15 cellular contexts compared by ENCODE assay signal in the genomic region with DNA sequence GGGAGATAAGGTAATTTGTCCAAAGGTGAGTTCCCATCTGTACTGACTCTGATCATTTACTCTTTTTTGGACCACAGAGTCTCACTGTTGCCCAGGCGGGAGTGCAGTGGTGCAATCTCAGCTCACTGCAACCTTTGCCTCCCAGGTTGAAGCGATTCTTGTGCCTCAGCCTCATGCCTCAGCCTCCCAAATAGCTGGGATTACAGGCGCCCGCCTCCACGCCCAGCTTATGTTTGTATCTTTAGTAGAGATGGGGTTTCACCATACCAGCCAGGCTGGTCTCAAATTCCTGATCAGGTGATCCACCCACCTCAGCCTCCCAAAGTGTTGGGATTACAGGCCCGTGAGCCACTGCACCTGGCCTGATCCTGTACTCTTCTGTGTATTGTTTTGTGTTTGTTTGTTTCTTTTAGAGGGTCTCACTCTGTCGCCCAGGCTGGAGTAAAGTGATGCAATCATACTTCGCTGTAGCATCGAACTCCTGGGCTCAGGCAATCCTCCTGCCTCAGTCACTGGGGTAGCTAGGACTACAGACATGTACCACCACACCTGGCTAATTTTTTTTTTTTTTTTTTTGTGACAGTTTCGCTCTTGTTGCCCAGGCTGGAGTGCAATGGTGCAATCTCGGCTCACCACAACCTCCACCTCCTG. TPM values are rescaled to one million over a fixed set of nuclear protein-coding genes. Genes with fewer than 3 reads are reported as not detected.
DNase-seq lines count a peak whose midpoint lies in the region; ATAC-seq, FAIRE-seq and TF ChIP-seq lines count a peak whose summit lies in the region.
"Had no signal": no experiment of that assay in that cellular context is flagged by ENCODE, and none has a peak within 500 bp of the region (broad histone marks: within the 10 kb centered on the region; RNA-seq: fewer than 3 reads in every experiment).

No MANE protein-coding gene starts in this region.

- ATAC-seq in HepG2: no peak
- no peak for ATAC-seq in right lobe of liver
- ATAC-seq in T-cell (replicated peaks in 1 of 4): no peak

- H3K4me1 ChIP-seq in HepG2 (ENCODE audit: insufficient read depth, low read length): peaks cover 35% of the 10 kb centered on the region
- peaks cover 0 to 28% (median 8%) of the 10 kb centered on the region in 4 donors for H3K4me1 ChIP-seq in right lobe of liver
- peaks cover 23% of the 10 kb centered on the region for H3K4me1 ChIP-seq in suprapubic skin

- BruUV-seq in HepG2 (replicated peaks; lab: Mats Ljungman, UMichigan): no TSS peak

- WGBS in HepG2 (ENCODE audit: low lambda C conversion rate): 96% methylated on average over 11 of the region's 11 CpGs
- 89% methylated on average over 8 of the region's 11 CpGs for WGBS in right lobe of liver (ENCODE audit: insufficient coverage, low coverage, low lambda C conversion rate, missing lambda C conversion rate)
- 93 to 97% methylated on average over 11 of the region's 11 CpGs for WGBS in lower leg skin, 2 donors
- 96% methylated on average over 11 of the region's 11 CpGs for WGBS in suprapubic skin

- FAIRE-seq in HepG2 (lab: Jason Lieb, UNC): no peak

- H3K9me3 ChIP-seq in HepG2 (ENCODE audit: low read length) (no peaks in the 10 kb centered on the region), right lobe of liver (no peaks in the 10 kb centered on the region), suprapubic skin (no peaks in the 10 kb centered on the region)
- H3K9me3 ChIP-seq: BE2C had no signal

- peaks cover 15% of the 10 kb centered on the region for H4K20me1 ChIP-seq in HepG2 (ENCODE audit: insufficient read depth, low read length)

- in situ Hi-C loops in HepG2 (cut with HindIII; ENCODE audit: extremely low pct_ligation_motif_present, low pct_unique_long_range_greater_than_20kb): no loop called here

- H3K79me2 ChIP-seq in HepG2 (ENCODE audit: insufficient read depth, low read length): peaks cover 45% of the 10 kb centered on the region

- DNase-seq in HepG2 (ENCODE audit: low spot score): no peak
- no peak for DNase-seq in right lobe of liver
- no peak for DNase-seq in T-cell
- peak; percentile 21 for DNase-seq in epithelial cell of esophagus (ENCODE audit: low read depth)
- no peak for DNase-seq in type B pancreatic cell (ENCODE audit: extremely low spot score, unreplicated experiment)
- DNase-seq in lower leg skin (ENCODE audit: low spot score in 2 of 2): no peak
- DNase-seq in suprapubic skin (ENCODE audit: low spot score in 2 of 2): no peak
- no peak for DNase-seq in NCI-H2081 treated with DMSO at 0.1 percent for 48 hours (lab: John Stamatoyannopoulos, UW)
- DNase-seq: activated gamma-delta T cell; BE2C; midbrain; NCI-H1436; NCI-H774; stimulated activated CD4-positive, alpha-beta T cell treated with anti-CD3 and anti-CD28 coated beads, Interleukin-2, amount 100 ng/mL, for 24 hours; stimulated activated naive CD4-positive, alpha-beta T cell had no signal

- H3K4me3 Mint-ChIP-seq in T-cell (peak overlapping the region; percentile 28 to 52 (median 47)), type B pancreatic cell (peak overlapping the region; percentile 67)

- POLR2A ChIA-PET in HepG2 (lab: Yijun Ruan, JAX): no interaction called here
- POLR2A ChIA-PET in T-cell (lab: Charles Lee): interaction anchor here in 1 of 2 donors (0.6 kb wide), 1 partner anchor 22 kb away, joined by 4 read pairs; no protein-coding TSS in a partner anchor

- H3K27ac Mint-ChIP-seq in T-cell (no peak overlapping the region), type B pancreatic cell (peak overlapping the region; percentile 23)

- intact Hi-C loops in HepG2 (cut with micrococcal nuclease; ENCODE audit: unreplicated experiment): no loop called here
- intact Hi-C loops in right lobe of liver (cut with DNase I): no loop called here
- intact Hi-C loops in lower leg skin (cut with DNase I; ENCODE audit: low total_unique reads): no loop called here

- H3K9ac ChIP-seq in HepG2 (ENCODE audit: insufficient read depth, low read depth, low read length): no peak overlapping the region

- H3K36me3 ChIP-seq in HepG2 (replicated peaks in 1 of 2; ENCODE audit: control insufficient read depth in 1 of 2, insufficient read depth in 2 of 2, low read length in 2 of 2): peaks cover 26 to 56% of the 10 kb centered on the region in 2 experiments
- H3K36me3 ChIP-seq in right lobe of liver: peaks cover 6 to 29% (median 18%) of the 10 kb centered on the region in 4 donors
- H3K36me3 ChIP-seq in suprapubic skin: peaks cover 54% of the 10 kb centered on the region

- H3K27me3 Mint-ChIP-seq in T-cell: no peaks in the 10 kb centered on the region
- no peaks in the 10 kb centered on the region for H3K27me3 Mint-ChIP-seq in type B pancreatic cell

- TF ChIP-seq RAD21 in HepG2 (CRISPR knock-in tag; IDR thresholded peaks at IDR 0.05): no peak

- H2AFZ ChIP-seq in HepG2 (ENCODE audit: low read length): no peak overlapping the region

- TF ChIP-seq CTCF in HepG2 (CRISPR knock-in tag; IDR thresholded peaks at IDR 0.05): no peak
- TF ChIP-seq CTCF in right lobe of liver (IDR thresholded peaks at IDR 0.05): no peak
- TF ChIP-seq CTCF in epithelial cell of esophagus (IDR thresholded peaks at IDR 0.05; ENCODE audit: insufficient read depth, low read depth, low read length, missing control alignments): no peak
- TF ChIP-seq CTCF in type B pancreatic cell (conservative IDR thresholded peaks at IDR 0.05): no peak
- no peak for TF ChIP-seq CTCF in lower leg skin (IDR thresholded peaks at IDR 0.05)
- TF ChIP-seq CTCF in suprapubic skin (IDR thresholded peaks at IDR 0.05): no peak

- no peak overlapping the region for H3K27ac ChIP-seq in HepG2 (ENCODE audit: extremely low read length, insufficient read depth, low read length)
- H3K27ac ChIP-seq in right lobe of liver: no peak overlapping the region
- no peak overlapping the region for H3K27ac ChIP-seq in suprapubic skin

- H3K9me3 Mint-ChIP-seq in T-cell (no peaks in the 10 kb centered on the region), type B pancreatic cell (no peaks in the 10 kb centered on the region)

- H3K27me3 ChIP-seq in HepG2 (ENCODE audit: control insufficient read depth in 1 of 2, insufficient read depth in 2 of 2, low read length in 2 of 2) (no peaks in the 10 kb centered on the region; a peak in 1 of 5 replicates), right lobe of liver (no peaks in the 10 kb centered on the region), suprapubic skin (no peaks in the 10 kb centered on the region)
- H3K27me3 ChIP-seq: BE2C had no signal

- H3K4me3 ChIP-seq in HepG2 (replicated peaks in 1 of 3; ENCODE audit: insufficient read depth in 1 of 3, low read depth in 2 of 3, low read length in 3 of 3) (0 out of 6 replicates have a peak overlapping the region, but pooled peaks of 1 of the 3 experiments have one; percentile 14), right lobe of liver (no peak overlapping the region), epithelial cell of esophagus (ENCODE audit: low read length) (no peak overlapping the region), lower leg skin (ENCODE audit: low read depth, poor library complexity, severe bottlenecking) (no peak overlapping the region), suprapubic skin (no peak overlapping the region)

- no peak for TF ChIP-seq POLR2A in HepG2 (IDR thresholded peaks at IDR 0.05; ENCODE audit: insufficient read depth in 1 of 2, low read depth in 2 of 2, low read length in 2 of 2)
- TF ChIP-seq POLR2A in right lobe of liver (IDR thresholded peaks at IDR 0.05): no peak
- TF ChIP-seq POLR2A in lower leg skin (IDR thresholded peaks at IDR 0.05): no peak
- no peak for TF ChIP-seq POLR2A in suprapubic skin (IDR thresholded peaks at IDR 0.05)

- peak overlapping the region; percentile 19; the same call in 1 of the 2 replicates for H3K4me2 ChIP-seq in HepG2 (ENCODE audit: low read depth, low read length)

- TF ChIP-seq EP300 in HepG2 (IDR thresholded peaks at IDR 0.05; ENCODE audit: low read depth in 2 of 2, low read length in 2 of 2): no peak
- TF ChIP-seq EP300 in HepG2 (CRISPR knock-in tag; IDR thresholded peaks at IDR 0.05; ENCODE audit: borderline replicate concordance): no peak
- no peak for TF ChIP-seq EP300 in suprapubic skin (IDR thresholded peaks at IDR 0.05)

- peaks cover 52 to 58% (median 54%) of the 10 kb centered on the region in 3 donors for H3K4me1 Mint-ChIP-seq in T-cell
- peaks cover 21% of the 10 kb centered on the region for H3K4me1 Mint-ChIP-seq in type B pancreatic cell (ENCODE audit: unreplicated experiment)

- CTCF ChIA-PET in HepG2 (lab: Yijun Ruan, JAX; ENCODE audit: low intra/inter-chr PET ratio, low total read pairs) (no interaction called here), T-cell (lab: Charles Lee) (interaction anchor here (0.6 to 1.6 kb wide), 5 partner anchors 15 to 559 kb away, joined by 4 to 10 read pairs (median 6); partner anchors contain the start of gene ARL3 (in 1 of the 2))

- H3K36me3 Mint-ChIP-seq in T-cell: peaks cover 25% of the 10 kb centered on the region
- peaks cover 19% of the 10 kb centered on the region for H3K36me3 Mint-ChIP-seq in type B pancreatic cell

RNA-seq across cellular contexts. Expression of gene NOLC1, which starts 2.4 kb away (rescaled TPM):
- total RNA-seq in HepG2 (2016; rRNA removed; fragmentation: Illumina TruSeq; extraction: Trizol) (81.0 and 102 TPM in 2 replicates), right lobe of liver (10 to 100 TPM; 16.0 to 60.2 (median 27.3) TPM), T-cell (10 to 100 TPM; 40.7 to 69.8 (median 62.4) TPM), type B pancreatic cell (ENCODE audit: low replicate concordance) (74.8 and 88.0 TPM in 2 replicates), lower leg skin (10 to 100 TPM; 25.7 to 41.9 (median 39.1) TPM), suprapubic skin (10 to 100 TPM; 47.8 to 94.9 (median 77.9) TPM)
- 17.2 and 19.9 TPM in 2 replicates for total RNA-seq in HepG2 (2016; cell fraction: cytosol; rRNA removed; fragmentation: Illumina TruSeq; extraction: Trizol; ENCODE audit: low read depth)
- total RNA-seq in HepG2 (2016; cell fraction: insoluble cytoplasmic fraction; rRNA removed; fragmentation: Illumina TruSeq; extraction: Trizol): 80.9 and 91.8 TPM in 2 replicates
- total RNA-seq in HepG2 (2016; cell fraction: membrane; rRNA removed; fragmentation: Illumina TruSeq; extraction: Trizol): 26.9 and 30.0 TPM in 2 replicates
- 53.2 and 53.8 TPM in 2 replicates for total RNA-seq in HepG2 (2016; cell fraction: nucleus; rRNA removed; fragmentation: Illumina TruSeq; extraction: Trizol)
- 47.9 and 50.6 TPM in 2 replicates for polyA plus RNA-seq in HepG2 (2011; rRNA removed)
- 40.3 and 62.0 TPM in 2 replicates for polyA plus RNA-seq in HepG2 (2011; cell fraction: cytosol; rRNA removed)
- 33.5 and 37.8 TPM in 2 replicates for polyA plus RNA-seq in HepG2 (2011; cell fraction: nucleus; rRNA removed)
- 54.4 and 57.6 TPM in 2 replicates for polyA plus RNA-seq in HepG2 (2012)
- 9.9 and 10.0 TPM in 2 replicates for polyA plus RNA-seq in HepG2 (2016; cell fraction: cytosol; fragmentation: Illumina TruSeq; extraction: Trizol; ENCODE audit: low read depth)
- 121 and 139 TPM in 2 replicates for polyA plus RNA-seq in HepG2 (2016; cell fraction: insoluble cytoplasmic fraction; fragmentation: Illumina TruSeq; extraction: Trizol; ENCODE audit: low read depth)
- polyA plus RNA-seq in HepG2 (2016; cell fraction: membrane; fragmentation: Illumina TruSeq; extraction: Trizol; ENCODE audit: low read depth): 22.5 and 24.8 TPM in 2 replicates
- 109 and 124 TPM in 2 replicates for polyA plus RNA-seq in HepG2 (2016; cell fraction: nucleus; fragmentation: Illumina TruSeq; extraction: Trizol; ENCODE audit: insufficient read depth, low read depth)
- 29.3 and 125 TPM in 2 replicates for polyA minus RNA-seq in HepG2 (2011; rRNA and poly(A)+ RNA removed; ENCODE audit: low replicate concordance)
- polyA minus RNA-seq in HepG2 (2011; cell fraction: cytosol; rRNA and poly(A)+ RNA removed): 38.1 and 41.4 TPM in 2 replicates
- 17.3 and 24.7 TPM in 2 replicates for polyA minus RNA-seq in HepG2 (2011; cell fraction: nucleus; rRNA and poly(A)+ RNA removed)

RNA-seq across cellular contexts. Expression of gene PPRC1, which starts 21.8 kb away (rescaled TPM):
- 19.0 and 24.2 TPM in 2 replicates for total RNA-seq in HepG2 (2016; rRNA removed; fragmentation: Illumina TruSeq; extraction: Trizol)
- 7.2 and 10.9 TPM in 2 replicates for total RNA-seq in HepG2 (2016; cell fraction: cytosol; rRNA removed; fragmentation: Illumina TruSeq; extraction: Trizol; ENCODE audit: low read depth)
- 16.2 and 25.6 TPM in 2 replicates for total RNA-seq in HepG2 (2016; cell fraction: insoluble cytoplasmic fraction; rRNA removed; fragmentation: Illumina TruSeq; extraction: Trizol)
- total RNA-seq in HepG2 (2016; cell fraction: membrane; rRNA removed; fragmentation: Illumina TruSeq; extraction: Trizol): 10.3 and 12.7 TPM in 2 replicates
- 31.9 and 36.2 TPM in 2 replicates for total RNA-seq in HepG2 (2016; cell fraction: nucleus; rRNA removed; fragmentation: Illumina TruSeq; extraction: Trizol)
- polyA plus RNA-seq in HepG2 (2011; rRNA removed): 18.7 and 21.3 TPM in 2 replicates
- 7.1 and 7.2 TPM in 2 replicates for polyA plus RNA-seq in HepG2 (2011; cell fraction: cytosol; rRNA removed)
- polyA plus RNA-seq in HepG2 (2011; cell fraction: nucleus; rRNA removed): 57.6 and 66.0 TPM in 2 replicates
- polyA plus RNA-seq in HepG2 (2012): 21.1 and 29.8 TPM in 2 replicates
- 2.5 and 2.9 TPM in 2 replicates for polyA plus RNA-seq in HepG2 (2016; cell fraction: cytosol; fragmentation: Illumina TruSeq; extraction: Trizol; ENCODE audit: low read depth)
- 21.7 and 29.6 TPM in 2 replicates for polyA plus RNA-seq in HepG2 (2016; cell fraction: insoluble cytoplasmic fraction; fragmentation: Illumina TruSeq; extraction: Trizol; ENCODE audit: low read depth)
- polyA plus RNA-seq in HepG2 (2016; cell fraction: membrane; fragmentation: Illumina TruSeq; extraction: Trizol; ENCODE audit: low read depth): 4.7 and 6.5 TPM in 2 replicates
- polyA plus RNA-seq in HepG2 (2016; cell fraction: nucleus; fragmentation: Illumina TruSeq; extraction: Trizol; ENCODE audit: insufficient read depth, low read depth): 102 and 107 TPM in 2 replicates
- 68.7 and 95.3 TPM in 2 replicates for polyA minus RNA-seq in HepG2 (2011; rRNA and poly(A)+ RNA removed; ENCODE audit: low replicate concordance)
- polyA minus RNA-seq in HepG2 (2011; cell fraction: cytosol; rRNA and poly(A)+ RNA removed): 12.3 and 14.3 TPM in 2 replicates
- 42.9 and 47.7 TPM in 2 replicates for polyA minus RNA-seq in HepG2 (2011; cell fraction: nucleus; rRNA and poly(A)+ RNA removed)
- 10 to 100 TPM in 3 of 6 experiments, 1 to 10 TPM in 3; 7.9 to 18.2 (median 10.3) TPM for total RNA-seq in right lobe of liver
- 10 to 100 TPM; 33.5 to 55.1 (median 51.4) TPM for total RNA-seq in T-cell
- total RNA-seq in type B pancreatic cell (ENCODE audit: low replicate concordance): 48.6 and 51.6 TPM in 2 replicates
- total RNA-seq in lower leg skin: 10 to 100 TPM; 23.5 to 48.1 (median 24.3) TPM
- total RNA-seq in suprapubic skin: 10 to 100 TPM; 42.6 to 80.0 (median 55.2) TPM

RNA-seq across cellular contexts. Expression of gene LDB1, which starts 34.4 kb away (rescaled TPM):
- total RNA-seq in HepG2 (2016; rRNA removed; fragmentation: Illumina TruSeq; extraction: Trizol) (13.2 and 17.2 TPM in 2 replicates), right lobe of liver (10 to 100 TPM; 11.2 to 14.7 (median 13.0) TPM), T-cell (100 to 1,000 TPM; 120 to 147 (median 126) TPM), type B pancreatic cell (ENCODE audit: low replicate concordance) (80.8 and 115 TPM in 2 replicates), lower leg skin (100 to 1,000 TPM in 2 of 4 donors, 10 to 100 TPM in 2; 80.3 to 109 (median 102) TPM), suprapubic skin (100 to 1,000 TPM in 2 of 4 donors, 10 to 100 TPM in 2; 62.0 to 217 (median 96.0) TPM)
- total RNA-seq in HepG2 (2016; cell fraction: cytosol; rRNA removed; fragmentation: Illumina TruSeq; extraction: Trizol; ENCODE audit: low read depth): 2.0 and 2.5 TPM in 2 replicates
- 10.9 and 17.8 TPM in 2 replicates for total RNA-seq in HepG2 (2016; cell fraction: insoluble cytoplasmic fraction; rRNA removed; fragmentation: Illumina TruSeq; extraction: Trizol)
- 7.2 and 8.2 TPM in 2 replicates for total RNA-seq in HepG2 (2016; cell fraction: membrane; rRNA removed; fragmentation: Illumina TruSeq; extraction: Trizol)
- 16.0 and 18.2 TPM in 2 replicates for total RNA-seq in HepG2 (2016; cell fraction: nucleus; rRNA removed; fragmentation: Illumina TruSeq; extraction: Trizol)
- polyA plus RNA-seq in HepG2 (2011; rRNA removed): 45.5 and 52.2 TPM in 2 replicates
- polyA plus RNA-seq in HepG2 (2011; cell fraction: cytosol; rRNA removed): 23.6 and 27.6 TPM in 2 replicates
- polyA plus RNA-seq in HepG2 (2011; cell fraction: nucleus; rRNA removed): 182 and 199 TPM in 2 replicates
- 20.4 and 24.8 TPM in 2 replicates for polyA plus RNA-seq in HepG2 (2012)
- polyA plus RNA-seq in HepG2 (2016; cell fraction: cytosol; fragmentation: Illumina TruSeq; extraction: Trizol; ENCODE audit: low read depth): 2.1 and 2.6 TPM in 2 replicates
- 15.0 and 17.5 TPM in 2 replicates for polyA plus RNA-seq in HepG2 (2016; cell fraction: insoluble cytoplasmic fraction; fragmentation: Illumina TruSeq; extraction: Trizol; ENCODE audit: low read depth)
- 5.5 and 5.8 TPM in 2 replicates for polyA plus RNA-seq in HepG2 (2016; cell fraction: membrane; fragmentation: Illumina TruSeq; extraction: Trizol; ENCODE audit: low read depth)
- 49.4 and 52.8 TPM in 2 replicates for polyA plus RNA-seq in HepG2 (2016; cell fraction: nucleus; fragmentation: Illumina TruSeq; extraction: Trizol; ENCODE audit: insufficient read depth, low read depth)
- 61.4 and 104 TPM in 2 replicates for polyA minus RNA-seq in HepG2 (2011; rRNA and poly(A)+ RNA removed; ENCODE audit: low replicate concordance)
- polyA minus RNA-seq in HepG2 (2011; cell fraction: cytosol; rRNA and poly(A)+ RNA removed): 17.4 and 19.1 TPM in 2 replicates
- 34.2 and 39.5 TPM in 2 replicates for polyA minus RNA-seq in HepG2 (2011; cell fraction: nucleus; rRNA and poly(A)+ RNA removed)
